Comparison of ENCODE assay signal across 11 cellular contexts in genomic region chr14:59208224-59208814, GRCh38. TPM values are rescaled to one million over a fixed set of nuclear protein-coding genes. Genes with fewer than 3 reads are reported as not detected.
A peak's percentile ranks its signal among the peaks of the same experiment; 100 is the strongest.
DNase-seq lines count a peak whose midpoint lies in the region; ATAC-seq and TF ChIP-seq lines count a peak whose summit lies in the region.
"Had no signal": no experiment of that assay in that cellular context is flagged by ENCODE, and none has a peak within 500 bp of the region (broad histone marks: within the 10 kb centered on the region; RNA-seq: fewer than 3 reads in every experiment).

No MANE protein-coding gene starts in this region.

- peaks cover 45% of the 10 kb centered on the region for H3K79me2 ChIP-seq in mammary epithelial cell (ENCODE audit: insufficient read depth, low read length)

- 86% methylated on average over 6 of the region's 6 CpGs for WGBS in mammary epithelial cell (ENCODE audit: low coverage, missing lambda C conversion rate)
- WGBS in sigmoid colon, 2 donors = 95 to 96% methylated on average over 6 of the region's 6 CpGs

- no peaks in the 10 kb centered on the region for H4K20me1 ChIP-seq in mammary epithelial cell (ENCODE audit: insufficient read depth, low read length)

- no TSS peak for BruUV-seq in mammary epithelial cell (replicated peaks; lab: Mats Ljungman, UMichigan)

- H3K4me3 ChIP-seq in mammary epithelial cell (replicated peaks in 1 of 3; ENCODE audit: insufficient read depth in 1 of 3, low read depth in 2 of 3, low read length in 3 of 3) (no peak overlapping the region), sigmoid colon (no peak overlapping the region)
- H3K4me3 ChIP-seq: PC-9, spleen had no signal

- H3K9ac ChIP-seq in mammary epithelial cell (ENCODE audit: insufficient read depth, low read length) = no peak overlapping the region

- intact Hi-C loops in mammary epithelial cell (cut with micrococcal nuclease) (no loop called here), sigmoid colon (cut with DNase I) (no loop called here), Right ventricle myocardium inferior (cut with DNase I) (no loop called here)

- in situ Hi-C loops in mammary epithelial cell (cut with MboI; ENCODE audit: low sequenced_read_pairs in 2 of 2) = no loop called here

- dilution Hi-C loops in mammary epithelial cell (cut with HindIII; ENCODE audit: low sequenced_read_pairs) = no loop called here

- H3K27ac ChIP-seq in mammary epithelial cell (ENCODE audit: insufficient read depth, low read depth, low read length) (peak overlapping the region; percentile 27), sigmoid colon (peak overlapping the region in 3 of 4 donors; percentile 24 to 56 (median 24))
- H3K27ac ChIP-seq: PC-9, spleen had no signal

- H3K4me2 ChIP-seq in mammary epithelial cell (ENCODE audit: insufficient read depth, low read depth, low read length) = no peak overlapping the region
- H3K4me2 ChIP-seq: PC-9 had no signal

- no peaks in the 10 kb centered on the region for H3K27me3 ChIP-seq in mammary epithelial cell (ENCODE audit: insufficient read depth, low read length)
- H3K27me3 ChIP-seq in sigmoid colon = no peaks in the 10 kb centered on the region
- H3K27me3 ChIP-seq: spleen had no signal

- TF ChIP-seq POLR2A in sigmoid colon (IDR thresholded peaks at IDR 0.05) = no peak

- H3K36me3 ChIP-seq in mammary epithelial cell (ENCODE audit: insufficient read depth, low read length) (no peaks in the 10 kb centered on the region), sigmoid colon (no peaks in the 10 kb centered on the region)
- H3K36me3 ChIP-seq: spleen had no signal

- H3K9me3 ChIP-seq in mammary epithelial cell (replicated peaks; ENCODE audit: insufficient read depth, low read length) (no peaks in the 10 kb centered on the region), sigmoid colon (no peaks in the 10 kb centered on the region)
- H3K9me3 ChIP-seq: spleen had no signal

- CTCF ChIA-PET in mammary epithelial cell (lab: Charles Lee; ENCODE audit: low non-redundant PET) = no interaction called here

- peak; percentile 51 for ATAC-seq in GM19351 (IDR thresholded peaks at IDR 0.05; ENCODE audit: unreplicated experiment)
- no peak for ATAC-seq in Right ventricle myocardium inferior
- no peak for ATAC-seq in GM18519 (IDR thresholded peaks at IDR 0.05; ENCODE audit: low FRiP score, unreplicated experiment)
- ATAC-seq in omental fat pad (ENCODE audit: low FRiP score) = no peak

- DNase-seq in HT1080 (ENCODE audit: low read depth) (peak; percentile 87), mammary epithelial cell (peak; percentile 61), sigmoid colon (no peak), Right ventricle myocardium inferior (ENCODE audit: missing footprints) (no peak), omental fat pad (ENCODE audit: low spot score) (no peak), T-helper 9 cell (no peak)
- DNase-seq: activated T-cell treated with anti-CD3 and anti-CD28 coated beads, Interleukin-2, amount 50 U/mL, for 1 hour; PC-9; spleen had no signal

- H3K4me1 ChIP-seq in mammary epithelial cell (ENCODE audit: insufficient read depth, low read length) (peaks cover 8% of the 10 kb centered on the region), sigmoid colon (peaks cover 0 to 89% (median 81%) of the 10 kb centered on the region in 4 donors)

- H2AFZ ChIP-seq in mammary epithelial cell (ENCODE audit: low read depth, low read length) = peak overlapping the region; percentile 4
- H2AFZ ChIP-seq: PC-9 had no signal

- TF ChIP-seq EP300 in sigmoid colon (IDR thresholded peaks at IDR 0.05) = no peak

- TF ChIP-seq CTCF in mammary epithelial cell (conservative IDR thresholded peaks at IDR 0.05 in 1 of 2, IDR thresholded peaks at IDR 0.05 in 1 of 2; ENCODE audit: extremely low read depth in 1 of 2, insufficient read depth in 1 of 2, low read depth in 1 of 2, low read length in 2 of 2) (no peak), sigmoid colon (IDR thresholded peaks at IDR 0.05) (no peak), omental fat pad (IDR thresholded peaks at IDR 0.05) (no peak)

RNA-seq across cellular contexts. Expression of gene DAAM1, which starts 19.9 kb away (rescaled TPM):
- total RNA-seq in HT1080 (2014; rRNA removed; shearing (Covaris generic)) = 11.0 and 14.0 TPM in 2 replicates
- polyA plus RNA-seq in HT1080 (2015; cell fraction: cytosol; rRNA removed) = 11.2 and 12.7 TPM in 2 replicates
- polyA plus RNA-seq in HT1080 (2015; cell fraction: nucleus; rRNA removed) = 12.1 and 13.9 TPM in 2 replicates
- total RNA-seq in mammary epithelial cell = 10 to 100 TPM; 30.2 to 35.0 TPM
- 15.1 TPM for polyA plus RNA-seq in mammary epithelial cell
- 35.3 TPM for polyA minus RNA-seq in mammary epithelial cell
- 10 to 100 TPM; 47.5 to 77.8 (median 66.6) TPM for total RNA-seq in sigmoid colon
- 10 to 100 TPM; 11.4 to 19.2 (median 16.0) TPM for polyA plus RNA-seq in sigmoid colon
- total RNA-seq in Right ventricle myocardium inferior = 120 TPM
- total RNA-seq in omental fat pad = 10 to 100 TPM; 49.8 to 73.6 (median 51.6) TPM

Comparison
In these comparisons a context has a peak if more than half of its experiments do, and no peak if none do; other contexts are left out.
1. DNase-seq: peak in HT1080 (single experiment) and mammary epithelial cell (single experiment); none in sigmoid colon (single experiment), Right ventricle myocardium inferior (single experiment), omental fat pad (single experiment) and T-helper 9 cell (single experiment).